In genomic region chr19:39481229-39481545, GRCh38 we compare ENCODE assay signal across 8 cellular contexts. TPM values are rescaled to one million over a fixed set of nuclear protein-coding genes. Genes with fewer than 3 reads are reported as not detected.
DNase-seq lines count a peak whose midpoint lies in the region; ATAC-seq and TF ChIP-seq lines count a peak whose summit lies in the region.

No MANE protein-coding gene starts in this region.

- H3K27ac ChIP-seq in duodenal mucosa (ENCODE audit: low read depth, low read length), result no peak overlapping the region

- H3K36me3 Mint-ChIP-seq in Calu3 (ENCODE audit: insufficient read depth, unreplicated experiment), result peaks cover 46% of the 10 kb centered on the region

- H3K4me2 ChIP-seq in Loucy (ENCODE audit: low read depth, low read length, poor library complexity, severe bottlenecking), result peak overlapping the region; percentile 99

- intact Hi-C loops in Calu3 (cut with micrococcal nuclease; ENCODE audit: unreplicated experiment), result no loop called here

- no peak for DNase-seq in Calu3
- DNase-seq in NCI-H1436 treated with DMSO at 0.1 percent for 48 hours (lab: John Stamatoyannopoulos, UW), result no peak

- CTCF ChIA-PET in Calu3 (lab: Charles Lee), result interaction anchor here (0.6 to 0.7 kb wide), 3 partner anchors 20 to 1827 kb away, joined by 3 to 9 read pairs (median 3); no protein-coding TSS in a partner anchor

- H3K79me2 ChIP-seq in Loucy (ENCODE audit: insufficient read depth, low read length), result peaks cover 21% of the 10 kb centered on the region

- H3K9me3 Mint-ChIP-seq in Calu3 (ENCODE audit: low read depth, unreplicated experiment), result no peaks in the 10 kb centered on the region

- H3K27ac Mint-ChIP-seq in Calu3 (ENCODE audit: unreplicated experiment), result peak overlapping the region; percentile 77

- TF ChIP-seq CTCF in Calu3 (IDR thresholded peaks at IDR 0.05; ENCODE audit: unreplicated experiment), result no peak
- TF ChIP-seq CTCF in Loucy (conservative IDR thresholded peaks at IDR 0.05; ENCODE audit: low read length), result no peak

- H3K9ac ChIP-seq in Loucy (ENCODE audit: low read depth, low read length, poor library complexity, severe bottlenecking), result peak overlapping the region; percentile 92
- peak overlapping the region; percentile 97 to 98 for H3K9ac ChIP-seq in duodenal mucosa (ENCODE audit: low read depth in 1 of 2, low read length in 2 of 2)

- peak overlapping the region; percentile 99 for H3K4me3 Mint-ChIP-seq in Calu3 (ENCODE audit: low read depth, unreplicated experiment)

- H4K20me1 ChIP-seq in Loucy (ENCODE audit: insufficient read depth, low read length, poor library complexity, severe bottlenecking), result peaks cover 11% of the 10 kb centered on the region

- H3K27me3 Mint-ChIP-seq in Calu3 (ENCODE audit: unreplicated experiment), result no peaks in the 10 kb centered on the region

- H3K9me3 ChIP-seq in Loucy (ENCODE audit: insufficient read depth, low read depth, low read length) (no peaks in the 10 kb centered on the region), duodenal mucosa (ENCODE audit: control insufficient read depth in 1 of 2, low read length in 2 of 2) (no peaks in the 10 kb centered on the region), neuron (ENCODE audit: low read length) (no peaks in the 10 kb centered on the region)

- peaks cover 12% of the 10 kb centered on the region; the same call in 1 of the 2 replicates for H3K36me3 ChIP-seq in Loucy (ENCODE audit: insufficient read depth, low read length)
- H3K36me3 ChIP-seq in duodenal mucosa (ENCODE audit: control insufficient read depth in 1 of 2, insufficient read depth in 2 of 2, low read length in 2 of 2), result peaks cover 11 to 13% of the 10 kb centered on the region in 2 donors
- H3K36me3 ChIP-seq in neuron (ENCODE audit: insufficient read depth, low read length), result peaks cover 33% of the 10 kb centered on the region

- no peaks in the 10 kb centered on the region for H3K27me3 ChIP-seq in Loucy (ENCODE audit: insufficient read depth, low read length, poor library complexity, severe bottlenecking)
- H3K27me3 ChIP-seq in duodenal mucosa (ENCODE audit: control insufficient read depth in 1 of 2, insufficient read depth in 2 of 2, low read length in 2 of 2), result no peaks in the 10 kb centered on the region
- H3K27me3 ChIP-seq in neuron (ENCODE audit: insufficient read depth, low read length), result no peaks in the 10 kb centered on the region

- BruUV-seq in Calu3 (replicated peaks; lab: Mats Ljungman, UMichigan), result TSS peak; percentile 33

- ATAC-seq in HG03521 (IDR thresholded peaks at IDR 0.05; ENCODE audit: unreplicated experiment) (no peak), GM19324 (IDR thresholded peaks at IDR 0.05; ENCODE audit: low FRiP score, unreplicated experiment) (no peak), HG03108 (IDR thresholded peaks at IDR 0.05; ENCODE audit: unreplicated experiment) (no peak)

- H2AFZ ChIP-seq in Loucy (ENCODE audit: low read length) (peak overlapping the region; percentile 80; the same call in 1 of the 2 replicates), neuron (ENCODE audit: low read depth, low read length) (peak overlapping the region; percentile 93)

- H3K4me1 ChIP-seq in Loucy (ENCODE audit: insufficient read depth, low read length, poor library complexity, severe bottlenecking), result no peaks in the 10 kb centered on the region
- H3K4me1 ChIP-seq in duodenal mucosa (ENCODE audit: control insufficient read depth in 1 of 2, insufficient read depth in 2 of 2, low read length in 2 of 2), result peaks cover 10 to 17% of the 10 kb centered on the region in 2 donors
- H3K4me1 ChIP-seq in neuron (ENCODE audit: insufficient read depth, low read length), result peaks cover 19% of the 10 kb centered on the region

- H3F3A ChIP-seq in Loucy (ENCODE audit: low read depth), result no peaks in the 10 kb centered on the region

- H3K4me1 Mint-ChIP-seq in Calu3 (ENCODE audit: low read depth, unreplicated experiment), result peaks cover 26% of the 10 kb centered on the region

- no peaks in the 10 kb centered on the region for H3K9me2 ChIP-seq in Loucy (replicated peaks; ENCODE audit: low read depth, low read length)

- H3K4me3 ChIP-seq in Loucy (ENCODE audit: low read length, poor library complexity, severe bottlenecking), result peak overlapping the region; percentile 92
- peak overlapping the region; percentile 98 for H3K4me3 ChIP-seq in duodenal mucosa (ENCODE audit: low read depth in 1 of 2, low read length in 2 of 2)
- peak overlapping the region; percentile 99 for H3K4me3 ChIP-seq in neuron (ENCODE audit: low read length)

RNA-seq across cellular contexts. Expression of gene TIMM50, which starts 0.5 kb away (rescaled TPM):
- 110 and 116 TPM in 2 replicates for total RNA-seq in Calu3 (2022)

RNA-seq across cellular contexts. Expression of gene DLL3, which starts 17.6 kb away (rescaled TPM):
- 0.19 and 0.42 TPM in 2 replicates for total RNA-seq in Calu3 (2022)

RNA-seq across cellular contexts. Expression of gene SELENOV, which starts 33.8 kb away (rescaled TPM):
- total RNA-seq in Calu3 (2022), result not detected in 2 replicates

RNA-seq across cellular contexts. Expression of gene SUPT5H, which starts 35.8 kb away (rescaled TPM):
- total RNA-seq in Calu3 (2022), result 158 and 189 TPM in 2 replicates

RNA-seq across cellular contexts. Expression of gene RPS16, which starts 45.4 kb away (rescaled TPM):
- 1,912 and 1,929 TPM in 2 replicates for total RNA-seq in Calu3 (2022)
